8 cellular contexts compared by ENCODE assay signal in genomic region chr14:20989464-20989786, GRCh38. TPM values are rescaled to one million over a fixed set of nuclear protein-coding genes. Genes with fewer than 3 reads are reported as not detected.
A peak's percentile ranks its signal among the peaks of the same experiment; 100 is the strongest.
DNase-seq lines count a peak whose midpoint lies in the region; ATAC-seq and TF ChIP-seq lines count a peak whose summit lies in the region.

No MANE protein-coding gene starts in this region.

- H3K18ac ChIP-seq in trophoblast cell (ENCODE audit: low read length): no peak overlapping the region

- ATAC-seq in Panc1: no peak
- no peak for ATAC-seq in GM21526 (IDR thresholded peaks at IDR 0.05; ENCODE audit: low FRiP score, unreplicated experiment)
- ATAC-seq in GM19035 (IDR thresholded peaks at IDR 0.05; ENCODE audit: unreplicated experiment): no peak

- H3K9me3 Mint-ChIP-seq in Calu3 (ENCODE audit: low read depth, unreplicated experiment): no peaks in the 10 kb centered on the region

- no peaks in the 10 kb centered on the region for H3K27me3 Mint-ChIP-seq in Calu3 (ENCODE audit: unreplicated experiment)

- no peak overlapping the region for H3K9ac ChIP-seq in trophoblast cell (ENCODE audit: low read length)

- H2BK120ac ChIP-seq in trophoblast cell (ENCODE audit: insufficient read depth, low read length, poor library complexity): no peak overlapping the region

- DNase-seq in Calu3 (no peak), Panc1 (ENCODE audit: low read depth, low spot score) (no peak), epithelial cell of prostate (ENCODE audit: low read depth, low spot score) (no peak), trophoblast cell (no peak), cerebellar nuclear complex (lab: John Stamatoyannopoulos, UW) (no peak), GM13977 (ENCODE audit: low spot score) (no peak)

- no CpG with 5 or more reads among the region's 11 CpGs for WGBS in trophoblast cell (ENCODE audit: extremely low coverage, insufficient coverage, insufficient read length)

- H2AK5ac ChIP-seq in trophoblast cell (ENCODE audit: low read length): no peak overlapping the region

- peak overlapping the region; percentile 50 for H3K4me2 ChIP-seq in trophoblast cell (ENCODE audit: low read length)

- H3K23ac ChIP-seq in trophoblast cell (ENCODE audit: low read length): no peak overlapping the region

- H2AFZ ChIP-seq in trophoblast cell (ENCODE audit: insufficient read depth, low read length, poor library complexity): no peak overlapping the region

- no TSS peak for BruUV-seq in Calu3 (replicated peaks; lab: Mats Ljungman, UMichigan)
- no TSS peak for BruUV-seq in Panc1 (replicated peaks; lab: Mats Ljungman, UMichigan)

- intact Hi-C loops in Calu3 (cut with micrococcal nuclease; ENCODE audit: unreplicated experiment) (no loop called here), Panc1 (cut with micrococcal nuclease; ENCODE audit: unreplicated experiment) (no loop called here)

- H3K27ac ChIP-seq in Panc1 (ENCODE audit: low read length): peak overlapping the region; percentile 93
- H3K27ac ChIP-seq in epithelial cell of prostate: peak overlapping the region; percentile 83
- no peak overlapping the region for H3K27ac ChIP-seq in trophoblast cell (ENCODE audit: low read depth, low read length)

- H3K4ac ChIP-seq in trophoblast cell (ENCODE audit: low read depth, low read length): no peak overlapping the region

- H2BK12ac ChIP-seq in trophoblast cell (ENCODE audit: low read length): no peak overlapping the region

- no peak overlapping the region for H3K14ac ChIP-seq in trophoblast cell (ENCODE audit: low read length)

- peak overlapping the region; percentile 65 for H3K4me3 Mint-ChIP-seq in Calu3 (ENCODE audit: low read depth, unreplicated experiment)

- peaks cover 17% of the 10 kb centered on the region for H3K36me3 Mint-ChIP-seq in Calu3 (ENCODE audit: insufficient read depth, unreplicated experiment)

- CTCF ChIA-PET in Calu3 (lab: Charles Lee): interaction anchor here (0.9 to 1.1 kb wide), 2 partner anchors 19 to 25 kb away, joined by 3 to 4 read pairs; no protein-coding TSS in a partner anchor
- CTCF ChIA-PET in Panc1 (lab: Charles Lee): no interaction called here

- peak overlapping the region; percentile 34 for H4K91ac ChIP-seq in trophoblast cell (ENCODE audit: low read depth, low read length)

- no peak overlapping the region for H4K12ac ChIP-seq in trophoblast cell (ENCODE audit: low read depth, low read length)

- H4K8ac ChIP-seq in trophoblast cell (ENCODE audit: low read depth, low read length): no peak overlapping the region

- no peak overlapping the region for H2BK5ac ChIP-seq in trophoblast cell (ENCODE audit: low read depth, low read length, poor library complexity)

- peaks cover 11% of the 10 kb centered on the region for H3K36me3 ChIP-seq in Panc1 (ENCODE audit: control insufficient read depth, insufficient read depth, low read length)
- peaks cover 6 to 12% of the 10 kb centered on the region in 2 experiments for H3K36me3 ChIP-seq in trophoblast cell (ENCODE audit: control insufficient read depth in 1 of 2, insufficient read depth in 2 of 2, low read length in 2 of 2)

- peak overlapping the region; percentile 0 for H3K27ac Mint-ChIP-seq in Calu3 (ENCODE audit: unreplicated experiment)

- H3K4me1 Mint-ChIP-seq in Calu3 (ENCODE audit: low read depth, unreplicated experiment): peaks cover 7% of the 10 kb centered on the region

- peak overlapping the region; percentile 40 to 97 for H3K4me3 ChIP-seq in Panc1 (ENCODE audit: low read depth in 2 of 2, low read length in 2 of 2)
- no peak overlapping the region for H3K4me3 ChIP-seq in trophoblast cell (ENCODE audit: low read depth, low read length)

- POLR2A ChIA-PET in Panc1 (lab: Charles Lee): no interaction called here

- H3K4me1 ChIP-seq in Panc1 (ENCODE audit: control insufficient read depth, insufficient read depth, low read length): peaks cover 10% of the 10 kb centered on the region
- H3K4me1 ChIP-seq in trophoblast cell (ENCODE audit: control insufficient read depth in 1 of 2, insufficient read depth in 2 of 2, low read length in 2 of 2): peaks cover 8 to 14% of the 10 kb centered on the region in 2 experiments

- peaks cover 1% of the 10 kb centered on the region for H3K79me2 ChIP-seq in trophoblast cell (ENCODE audit: control insufficient read depth, insufficient read depth, low read length, poor library complexity)

- in situ Hi-C loops in Panc1 (cut with HindIII; ENCODE audit: low pct_unique_long_range_greater_than_20kb, low sequenced_read_pairs) (no loop called here), GM13977 (cut with MboI; ENCODE audit: low pct_unique_long_range_greater_than_20kb, low sequenced_read_pairs, unreplicated experiment) (no loop called here)

- H3K27me3 ChIP-seq in Panc1 (ENCODE audit: control insufficient read depth, insufficient read depth, low read length) (no peaks in the 10 kb centered on the region), trophoblast cell (ENCODE audit: insufficient read depth, low read length) (no peaks in the 10 kb centered on the region)

- TF ChIP-seq CTCF in Calu3 (IDR thresholded peaks at IDR 0.05; ENCODE audit: unreplicated experiment) (no peak), Panc1 (IDR thresholded peaks at IDR 0.05) (no peak), GM13977 (IDR thresholded peaks at IDR 0.05; ENCODE audit: extremely low read depth, insufficient read depth, missing control alignments) (no peak)

- no peaks in the 10 kb centered on the region for H3K9me3 ChIP-seq in Panc1 (ENCODE audit: control insufficient read depth, insufficient read depth, low read depth, low read length)
- no peaks in the 10 kb centered on the region for H3K9me3 ChIP-seq in trophoblast cell (ENCODE audit: insufficient read depth, low read depth, low read length)

- H3K79me1 ChIP-seq in trophoblast cell (ENCODE audit: low read length): peaks cover 3% of the 10 kb centered on the region

RNA-seq across cellular contexts. Expression of gene METTL17, which starts 0.4 kb away (rescaled TPM):
- total RNA-seq in Calu3 (2022) (73.2 and 76.7 TPM in 2 replicates), Panc1 (2021; ENCODE audit: unreplicated experiment) (39.6 TPM)
- 32.1 TPM for polyA plus RNA-seq in Panc1 (2012; ENCODE audit: insufficient read length)
- polyA plus RNA-seq in trophoblast cell (2013): 42.3 and 43.4 TPM in 2 replicates

RNA-seq across cellular contexts. Expression of gene SLC39A2, which starts 9.7 kb away (rescaled TPM):
- total RNA-seq in Calu3 (2022) (not detected in 2 replicates), Panc1 (2021; ENCODE audit: unreplicated experiment) (not detected)
- not detected for polyA plus RNA-seq in Panc1 (2012; ENCODE audit: insufficient read length)
- 0.77 and 0.78 TPM in 2 replicates for polyA plus RNA-seq in trophoblast cell (2013)

RNA-seq across cellular contexts. Expression of gene RNASE2, which starts 34.1 kb away (rescaled TPM):
- total RNA-seq in Calu3 (2022): not detected in 2 replicates
- not detected for total RNA-seq in Panc1 (2021; ENCODE audit: unreplicated experiment)
- not detected for polyA plus RNA-seq in Panc1 (2012; ENCODE audit: insufficient read length)
- not detected in 2 replicates for polyA plus RNA-seq in trophoblast cell (2013)

RNA-seq across cellular contexts. Expression of gene NDRG2, which starts 35.4 kb away (rescaled TPM):
- total RNA-seq in Calu3 (2022) (10.8 and 16.0 TPM in 2 replicates), Panc1 (2021; ENCODE audit: unreplicated experiment) (1.6 TPM)
- polyA plus RNA-seq in Panc1 (2012; ENCODE audit: insufficient read length): 1.1 TPM
- 18.2 and 19.0 TPM in 2 replicates for polyA plus RNA-seq in trophoblast cell (2013)

RNA-seq across cellular contexts. Expression of gene TPPP2, which starts 40.6 kb away (rescaled TPM):
- total RNA-seq in Calu3 (2022) (not detected in 2 replicates), Panc1 (2021; ENCODE audit: unreplicated experiment) (not detected)
- polyA plus RNA-seq in Panc1 (2012; ENCODE audit: insufficient read length): not detected
- not detected in 2 replicates for polyA plus RNA-seq in trophoblast cell (2013)
